17 cellular contexts compared by ENCODE assay signal in genomic region chr17:41915020-41915419, GRCh38. TPM values are rescaled to one million over a fixed set of nuclear protein-coding genes. Genes with fewer than 3 reads are reported as not detected.
DNase-seq lines count a peak whose midpoint lies in the region; ATAC-seq and TF ChIP-seq lines count a peak whose summit lies in the region.
"Had no signal": no experiment of that assay in that cellular context is flagged by ENCODE, and none has a peak within 500 bp of the region (broad histone marks: within the 10 kb centered on the region; RNA-seq: fewer than 3 reads in every experiment).

No MANE protein-coding gene starts in this region.

- no peak for ATAC-seq in DND-41 (ENCODE audit: insufficient read depth, low read depth)
- ATAC-seq: foreskin keratinocyte, right cardiac atrium had no signal

- peaks cover 77% of the 10 kb centered on the region for H4K20me1 ChIP-seq in DND-41 (ENCODE audit: insufficient read depth, low read length)

- H3K9ac ChIP-seq in DND-41 (ENCODE audit: low read depth, low read length) (peak overlapping the region; percentile 3; the same call in 1 of the 2 replicates), endodermal cell (ENCODE audit: extremely low read depth, low read length, poor library complexity, severe bottlenecking) (no peak overlapping the region)

- H3K4me1 ChIP-seq in DND-41 (ENCODE audit: insufficient read depth, low read length) (peaks cover 34% of the 10 kb centered on the region), endodermal cell (ENCODE audit: control insufficient read depth, insufficient read depth, low read length) (peaks cover 16% of the 10 kb centered on the region), right atrium auricular region (peaks cover 0 to 50% of the 10 kb centered on the region in 2 donors)

- peaks cover 85% of the 10 kb centered on the region for H3K79me2 ChIP-seq in DND-41 (ENCODE audit: insufficient read depth, low read length)

- peaks cover 64% of the 10 kb centered on the region for H3K36me3 ChIP-seq in DND-41 (ENCODE audit: insufficient read depth, low read length)
- peaks cover 36% of the 10 kb centered on the region for H3K36me3 ChIP-seq in endodermal cell (ENCODE audit: control insufficient read depth, insufficient read depth, low read length)
- peaks cover 37% of the 10 kb centered on the region for H3K36me3 ChIP-seq in right atrium auricular region

- H3K4me3 ChIP-seq in DND-41 (ENCODE audit: low read depth in 1 of 2, low read length in 2 of 2) (no peak overlapping the region), endodermal cell (ENCODE audit: low read length) (peak overlapping the region; percentile 74), right atrium auricular region (no peak overlapping the region)
- H3K4me3 ChIP-seq: lung, testis had no signal

- H3K4me1 Mint-ChIP-seq in endodermal cell (peaks cover 50% of the 10 kb centered on the region), osteocyte (ENCODE audit: unreplicated experiment) (peaks cover 48% of the 10 kb centered on the region)

- WGBS in endodermal cell (ENCODE audit: insufficient coverage in 1 of 2, insufficient read length in 1 of 2), 2 experiments: 75 to 81% methylated on average over 3 to 5 of the region's 5 CpGs

- H3K4me3 Mint-ChIP-seq in endodermal cell: peak overlapping the region; percentile 86
- no peak overlapping the region for H3K4me3 Mint-ChIP-seq in osteocyte (ENCODE audit: unreplicated experiment)

- H3K27me3 ChIP-seq in DND-41 (ENCODE audit: insufficient read depth, low read length, poor library complexity) (no peaks in the 10 kb centered on the region), endodermal cell (ENCODE audit: control insufficient read depth, insufficient read depth, low read length, poor library complexity, severe bottlenecking) (no peaks in the 10 kb centered on the region), right atrium auricular region (no peaks in the 10 kb centered on the region)
- H3K27me3 ChIP-seq: foreskin keratinocyte, testis had no signal

- no peaks in the 10 kb centered on the region for H3K9me3 Mint-ChIP-seq in endodermal cell
- H3K9me3 Mint-ChIP-seq in osteocyte (ENCODE audit: unreplicated experiment): no peaks in the 10 kb centered on the region
- H3K9me3 Mint-ChIP-seq: activated naive CD4-positive, alpha-beta T cell treated with anti-CD3 and anti-CD28 coated beads, Interleukin-2, amount 50 U/mL, for 24 hours had no signal

- no peaks in the 10 kb centered on the region for H3K27me3 Mint-ChIP-seq in endodermal cell (ENCODE audit: insufficient read depth)
- H3K27me3 Mint-ChIP-seq in osteocyte (ENCODE audit: unreplicated experiment): no peaks in the 10 kb centered on the region
- H3K27me3 Mint-ChIP-seq: activated naive CD4-positive, alpha-beta T cell treated with anti-CD3 and anti-CD28 coated beads, Interleukin-2, amount 50 U/mL, for 24 hours had no signal

- H3K9me3 ChIP-seq in DND-41 (ENCODE audit: insufficient read depth, low read length, severe bottlenecking) (no peaks in the 10 kb centered on the region), endodermal cell (ENCODE audit: control insufficient read depth, low read length) (no peaks in the 10 kb centered on the region), right atrium auricular region (no peaks in the 10 kb centered on the region)
- H3K9me3 ChIP-seq: testis had no signal

- no peak for TF ChIP-seq CTCF in DND-41 (IDR thresholded peaks at IDR 0.05; ENCODE audit: borderline replicate concordance, extremely low read depth, low read length, poor library complexity, severe bottlenecking)
- no peak for TF ChIP-seq CTCF in RWPE1 (conservative IDR thresholded peaks at IDR 0.05; ENCODE audit: low read depth)
- TF ChIP-seq CTCF in endodermal cell (conservative IDR thresholded peaks at IDR 0.05): no peak
- TF ChIP-seq CTCF in osteocyte (IDR thresholded peaks at IDR 0.05): no peak
- no peak for TF ChIP-seq CTCF in right atrium auricular region (IDR thresholded peaks at IDR 0.05)

- H3K27ac ChIP-seq in DND-41 (ENCODE audit: low read length): no peak overlapping the region
- H3K27ac ChIP-seq in RWPE1: peak overlapping the region; percentile 50
- H3K27ac ChIP-seq in endodermal cell (ENCODE audit: low read depth, low read length): no peak overlapping the region
- no peak overlapping the region for H3K27ac ChIP-seq in right atrium auricular region
- H3K27ac ChIP-seq: foreskin keratinocyte, testis had no signal

- peak overlapping the region; percentile 72 for H3K27ac Mint-ChIP-seq in endodermal cell
- H3K27ac Mint-ChIP-seq in osteocyte (ENCODE audit: unreplicated experiment): peak overlapping the region; percentile 69
- H3K27ac Mint-ChIP-seq: activated naive CD4-positive, alpha-beta T cell treated with anti-CD3 and anti-CD28 coated beads, Interleukin-2, amount 50 U/mL, for 24 hours had no signal

- CTCF ChIA-PET in RWPE1 (lab: Yijun Ruan, JAX): no interaction called here

- H3K36me3 Mint-ChIP-seq in endodermal cell (ENCODE audit: low read depth): peaks cover 37% of the 10 kb centered on the region
- H3K36me3 Mint-ChIP-seq in osteocyte (ENCODE audit: unreplicated experiment): peaks cover 32% of the 10 kb centered on the region

- H3K4me2 ChIP-seq in DND-41 (ENCODE audit: insufficient read depth, low read length): peak overlapping the region; percentile 87

- no peak overlapping the region for H2AFZ ChIP-seq in DND-41 (ENCODE audit: low read depth, low read length)

- no peak for DNase-seq in DND-41
- DNase-seq in RWPE1 (ENCODE audit: low spot score): no peak
- DNase-seq in endodermal cell: no peak
- no peak for DNase-seq in osteocyte (ENCODE audit: extremely low spot score, unreplicated experiment)
- DNase-seq in right atrium auricular region (ENCODE audit: low spot score): no peak
- DNase-seq in kidney glomerular epithelial cell (lab: John Stamatoyannopoulos, UW): no peak
- DNase-seq in activated gamma-delta T cell treated with Interleukin-2 at 50 U/mL for 16 hours: no peak
- no peak for DNase-seq in RKO (ENCODE audit: low spot score)
- DNase-seq: effector CD8-positive, alpha-beta T cell; EL; foreskin keratinocyte; NCI-H2081; NCI-H69; right cardiac atrium had no signal

- POLR2A ChIA-PET in RWPE1 (lab: Yijun Ruan, JAX; ENCODE audit: low non-redundant PET): no interaction called here

RNA-seq across cellular contexts. Expression of gene ACLY, which starts 3.7 kb away (rescaled TPM):
- total RNA-seq in endodermal cell (100 to 1,000 TPM; 261 to 304 TPM), osteocyte (141 and 143 TPM in 2 replicates), right atrium auricular region (10 to 100 TPM; 31.7 to 42.2 TPM)
- 223 TPM for polyA plus RNA-seq in endodermal cell (2013, experiment 1 of 2)
- polyA plus RNA-seq in endodermal cell (2013, experiment 2 of 2): 225 TPM

RNA-seq across cellular contexts. Expression of gene ODAD4, which starts 15.4 kb away (rescaled TPM):
- total RNA-seq in endodermal cell (1 to 10 TPM; 3.9 to 4.7 TPM), osteocyte (1.9 and 2.5 TPM in 2 replicates), right atrium auricular region (under 1 TPM; 0.43 to 0.56 TPM)
- polyA plus RNA-seq in endodermal cell (2013, experiment 1 of 2): 4.5 TPM
- polyA plus RNA-seq in endodermal cell (2013, experiment 2 of 2): 4.1 TPM

RNA-seq across cellular contexts. Expression of gene KLHL11, which starts 49.8 kb away (rescaled TPM):
- total RNA-seq in endodermal cell: 10 to 100 TPM; 13.3 to 15.9 TPM
- 6.6 TPM for polyA plus RNA-seq in endodermal cell (2013, experiment 1 of 2)
- polyA plus RNA-seq in endodermal cell (2013, experiment 2 of 2): 6.3 TPM
- 16.0 and 18.4 TPM in 2 replicates for total RNA-seq in osteocyte
- total RNA-seq in right atrium auricular region: 1 to 10 TPM; 6.9 to 8.7 TPM

RNA-seq across cellular contexts. Expression of gene CNP, which starts 51.6 kb away (rescaled TPM):
- total RNA-seq in endodermal cell: 10 to 100 TPM; 64.3 to 79.6 TPM
- polyA plus RNA-seq in endodermal cell (2013, experiment 1 of 2): 57.7 TPM
- polyA plus RNA-seq in endodermal cell (2013, experiment 2 of 2): 55.6 TPM
- total RNA-seq in osteocyte: 108 and 119 TPM in 2 replicates
- total RNA-seq in right atrium auricular region: 10 to 100 TPM; 23.1 to 29.5 TPM
